30 cellular contexts compared by ENCODE assay signal in the genomic region with DNA sequence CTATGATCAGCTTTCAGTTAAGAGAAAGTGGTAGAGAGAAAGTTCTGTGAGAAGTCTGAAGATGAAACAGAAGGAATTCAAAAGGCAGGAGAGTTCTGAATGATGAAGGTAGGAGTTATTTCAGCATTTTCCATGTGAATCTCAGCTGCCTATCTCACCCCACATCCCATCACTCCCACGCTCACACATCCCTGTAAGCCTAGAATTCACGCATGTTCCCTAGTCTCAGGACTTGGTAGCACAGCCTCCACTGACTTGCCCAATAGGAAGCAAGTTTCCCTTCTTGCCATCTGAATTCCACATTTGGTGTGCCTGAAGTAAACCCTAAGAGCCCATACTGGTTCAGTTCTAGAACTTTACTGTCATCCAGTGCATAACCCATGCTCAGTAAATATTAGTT.
"Had no signal": no experiment of that assay in that cellular context is flagged by ENCODE, and none has a peak within 500 bp of the region (broad histone marks: within the 10 kb centered on the region; RNA-seq: fewer than 3 reads in every experiment).

No MANE protein-coding gene starts in this region.

- H3K36me3 ChIP-seq: brain microvascular endothelial cell, breast epithelium had no signal

- H3K4me1 ChIP-seq: body of pancreas, breast epithelium had no signal

- H3K4me3 ChIP-seq: body of pancreas, breast epithelium had no signal

- H3K27me3 ChIP-seq: body of pancreas, brain microvascular endothelial cell, breast epithelium had no signal

- FAIRE-seq: astrocyte, TTC549 had no signal

- DNase-seq: activated B cell treated with CpG ODN at 0.5 μM for 24 hours; activated CD4-positive, alpha-beta memory T cell treated with anti-CD3 and anti-CD28 coated beads, Interleukin-2, amount 10 ng/mL, durations not matched to agents 7 days and 5 days; activated CD4-positive, alpha-beta T cell treated with anti-CD3 and anti-CD28 coated beads for 4 hours; activated CD4-positive, alpha-beta T cell treated with anti-CD3 and anti-CD28 coated beads, Interleukin-2, amount 10 ng/mL, durations not matched to agents 24 days and 14 days; activated CD4-positive, alpha-beta T cell treated with anti-CD3 and anti-CD28 coated beads, Interleukin-2, amount 50 U/mL, for 1 hour; activated CD4-positive, alpha-beta T cell treated with anti-CD3 and anti-CD28 coated beads, Interleukin-2, amount 50 U/mL, for 48 hours; activated CD4-positive, CD25-positive, alpha-beta regulatory T cell treated with anti-CD3 and anti-CD28 coated beads, Interleukin-2, amount 50 U/mL, for 72 hours; activated CD8-positive, alpha-beta memory T cell treated with anti-CD3 and anti-CD28 coated beads for 24 hours; activated CD8-positive, alpha-beta memory T cell treated with anti-CD3 and anti-CD28 coated beads, Interleukin-2, amount 10 ng/mL, durations not matched to agents 7 days and 5 days; activated CD8-positive, alpha-beta memory T cell treated with anti-CD3 and anti-CD28 coated beads, Interleukin-2, amount 50 U/mL, for 48 hours; activated CD8-positive, alpha-beta T cell treated with anti-CD3 and anti-CD28 coated beads, Interleukin-2, amount 10 ng/mL, durations not matched to agents 7 days and 5 days; activated effector memory CD4-positive, alpha-beta T cell treated with Interleukin-2 at 50 U/mL for 16 hours; activated gamma-delta T cell; activated naive CD4-positive, alpha-beta T cell treated with anti-CD3 and anti-CD28 coated beads, Interleukin-2, amount 10 ng/mL, durations not matched to agents 7 days and 5 days; activated naive CD4-positive, alpha-beta T cell treated with Interleukin-2 at 50 U/mL for 16 hours; activated naive CD8-positive, alpha-beta T cell treated with anti-CD3 and anti-CD28 coated beads, Interleukin-2, amount 10 ng/mL, durations not matched to agents 7 days and 5 days; activated naive CD8-positive, alpha-beta T cell treated with anti-CD3 and anti-CD28 coated beads, Interleukin-2, amount 50 U/mL, for 24 hours; activated T-cell treated with anti-CD3 and anti-CD28 coated beads, Interleukin-2, amount 50 U/mL, for 24 hours; activated T-cell treated with anti-CD3 and anti-CD28 coated beads, Interleukin-2, amount 50 U/mL, for 48 hours; amniotic stem cell; aorta; body of pancreas; brain microvascular endothelial cell; central memory CD4-positive, alpha-beta T cell; T-helper 2 cell; T-helper 9 cell had no signal

- H3K27ac ChIP-seq: body of pancreas, brain microvascular endothelial cell, breast epithelium, VCaP had no signal

- H3K9me3 ChIP-seq: body of pancreas had no signal
